ENCODE assay signal across 24 cellular contexts in genomic region chr10:18561861-18562551, GRCh38.
"Had no signal": no experiment of that assay in that cellular context is flagged by ENCODE, and none has a peak within 500 bp of the region (broad histone marks: within the 10 kb centered on the region; RNA-seq: fewer than 3 reads in every experiment).

No MANE protein-coding gene starts in this region.

- H3K4me3 Mint-ChIP-seq: activated CD4-positive, alpha-beta memory T cell treated with anti-CD3 and anti-CD28 coated beads, Interleukin-2, amount 10 ng/mL, durations not matched to agents 7 days and 5 days; activated CD4-positive, alpha-beta T cell treated with anti-CD3 and anti-CD28 coated beads for 36 hours; activated naive CD4-positive, alpha-beta T cell treated with anti-CD3 and anti-CD28 coated beads, Interleukin-2, amount 10 ng/mL, durations not matched to agents 7 days and 5 days; activated naive CD8-positive, alpha-beta T cell treated with anti-CD3 and anti-CD28 coated beads for 36 hours; activated T-cell treated with anti-CD3 and anti-CD28 coated beads, Interleukin-2, amount 50 U/mL, for 72 hours had no signal

- DNase-seq: activated CD4-positive, alpha-beta memory T cell treated with anti-CD3 and anti-CD28 coated beads, Interleukin-2, amount 10 ng/mL, durations not matched to agents 7 days and 5 days; activated CD4-positive, alpha-beta T cell treated with anti-CD3 and anti-CD28 coated beads for 36 hours; activated CD4-positive, alpha-beta T cell treated with anti-CD3 and anti-CD28 coated beads, Interleukin-2, amount 50 U/mL, for 1 hour; activated gamma-delta T cell treated with Interleukin-2 at 50 U/mL for 16 hours; activated naive CD4-positive, alpha-beta T cell treated with anti-CD3 and anti-CD28 coated beads, Interleukin-2, amount 10 ng/mL, durations not matched to agents 7 days and 5 days; activated naive CD8-positive, alpha-beta T cell treated with anti-CD3 and anti-CD28 coated beads for 36 hours; activated T-cell treated with anti-CD3 and anti-CD28 coated beads for 4 hours; activated T-cell treated with anti-CD3 and anti-CD28 coated beads, Interleukin-2, amount 50 U/mL, for 72 hours; anterior cingulate cortex; MG63; MV-4-11; NCI-H1105; NCI-H1436; NCI-H1694 treated with DMSO at 0.1 percent for 48 hours; NCI-H2029 treated with DMSO at 0.1 percent for 48 hours; NCI-H345; NCI-H510A; NCI-H526 treated with DMSO at 0.1 percent for 48 hours; NCI-H82; T-helper 1 cell had no signal

- H3K4me3 ChIP-seq: MG63, SK-N-MC had no signal

- H3K27me3 Mint-ChIP-seq: activated CD4-positive, alpha-beta memory T cell treated with anti-CD3 and anti-CD28 coated beads, Interleukin-2, amount 10 ng/mL, durations not matched to agents 7 days and 5 days; activated CD4-positive, alpha-beta T cell treated with anti-CD3 and anti-CD28 coated beads for 36 hours; activated naive CD4-positive, alpha-beta T cell treated with anti-CD3 and anti-CD28 coated beads, Interleukin-2, amount 10 ng/mL, durations not matched to agents 7 days and 5 days; activated naive CD8-positive, alpha-beta T cell treated with anti-CD3 and anti-CD28 coated beads for 36 hours had no signal

- H3K9me3 Mint-ChIP-seq: activated CD4-positive, alpha-beta memory T cell treated with anti-CD3 and anti-CD28 coated beads, Interleukin-2, amount 10 ng/mL, durations not matched to agents 7 days and 5 days; activated naive CD4-positive, alpha-beta T cell treated with anti-CD3 and anti-CD28 coated beads, Interleukin-2, amount 10 ng/mL, durations not matched to agents 7 days and 5 days; activated naive CD8-positive, alpha-beta T cell treated with anti-CD3 and anti-CD28 coated beads for 36 hours; activated T-cell treated with anti-CD3 and anti-CD28 coated beads, Interleukin-2, amount 50 U/mL, for 72 hours; activated T-helper 2 cell treated with anti-CD3 and anti-CD28 coated beads, Interferon-gamma antibody, Interleukin-2, Interleukin-4, amounts not matched to agents 10 μg/mL and 5 μg/mL and 100 μg/mL, durations not matched to agents 14 hours and 24 hours and 36 hours had no signal

- H3K36me3 Mint-ChIP-seq: activated naive CD4-positive, alpha-beta T cell treated with anti-CD3 and anti-CD28 coated beads, Interleukin-2, amount 10 ng/mL, durations not matched to agents 7 days and 5 days; activated naive CD8-positive, alpha-beta T cell treated with anti-CD3 and anti-CD28 coated beads for 36 hours had no signal

- H3K27me3 ChIP-seq: MG63 had no signal

- H3K27ac ChIP-seq: SK-N-MC, VCaP had no signal

- ATAC-seq: activated CD4-positive, alpha-beta T cell treated with anti-CD3 and anti-CD28 coated beads for 36 hours; activated T-cell treated with anti-CD3 and anti-CD28 coated beads, Interleukin-2, amount 50 U/mL, for 72 hours; Right ventricle myocardium inferior had no signal

- H3K27ac Mint-ChIP-seq: activated CD4-positive, alpha-beta memory T cell treated with anti-CD3 and anti-CD28 coated beads, Interleukin-2, amount 10 ng/mL, durations not matched to agents 7 days and 5 days; activated CD4-positive, alpha-beta T cell treated with anti-CD3 and anti-CD28 coated beads for 36 hours; activated naive CD4-positive, alpha-beta T cell treated with anti-CD3 and anti-CD28 coated beads, Interleukin-2, amount 10 ng/mL, durations not matched to agents 7 days and 5 days; activated naive CD8-positive, alpha-beta T cell treated with anti-CD3 and anti-CD28 coated beads for 36 hours; activated T-cell treated with anti-CD3 and anti-CD28 coated beads, Interleukin-2, amount 50 U/mL, for 72 hours; activated T-helper 2 cell treated with anti-CD3 and anti-CD28 coated beads, Interferon-gamma antibody, Interleukin-2, Interleukin-4, amounts not matched to agents 10 μg/mL and 5 μg/mL and 100 μg/mL, durations not matched to agents 14 hours and 24 hours and 36 hours had no signal

- H3K4me1 Mint-ChIP-seq: activated CD4-positive, alpha-beta memory T cell treated with anti-CD3 and anti-CD28 coated beads, Interleukin-2, amount 10 ng/mL, durations not matched to agents 7 days and 5 days; activated CD4-positive, alpha-beta T cell treated with anti-CD3 and anti-CD28 coated beads for 36 hours; activated naive CD4-positive, alpha-beta T cell treated with anti-CD3 and anti-CD28 coated beads, Interleukin-2, amount 10 ng/mL, durations not matched to agents 7 days and 5 days; activated naive CD8-positive, alpha-beta T cell treated with anti-CD3 and anti-CD28 coated beads for 36 hours had no signal
